In the genomic region with DNA sequence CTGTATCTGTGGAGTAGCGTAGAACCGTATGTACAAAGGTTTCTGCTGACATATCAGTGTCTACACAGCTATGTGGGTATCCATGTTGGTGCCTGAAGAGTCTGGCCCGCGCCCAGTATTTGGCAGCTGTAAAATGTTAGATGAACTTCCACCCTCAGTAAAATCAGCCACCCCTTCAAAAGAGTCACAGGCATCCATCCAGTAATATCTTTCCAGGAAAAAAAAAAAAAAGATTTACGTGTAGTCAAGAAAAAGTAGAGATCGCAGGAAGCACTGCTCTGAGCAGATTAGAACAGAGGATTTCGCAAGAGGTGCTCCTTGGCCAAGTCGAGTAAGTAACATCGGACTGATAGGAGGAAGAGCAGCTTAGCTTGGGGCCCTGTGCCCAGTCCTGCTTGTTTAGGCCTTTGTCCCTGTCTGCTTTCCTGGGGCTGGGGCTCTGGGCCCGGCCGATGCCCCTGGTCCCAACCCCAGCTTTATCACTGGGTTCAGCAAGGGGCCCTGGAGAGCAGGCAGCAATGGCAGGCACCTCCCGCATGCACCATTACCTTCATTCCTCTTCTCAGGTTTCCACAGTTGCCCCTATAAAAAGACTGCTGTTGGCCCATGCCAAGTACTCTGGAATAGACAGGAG, we compare ENCODE assay signal across 13 cellular contexts. TPM values are rescaled to one million over a fixed set of nuclear protein-coding genes. Genes with fewer than 3 reads are reported as not detected.
A peak's percentile ranks its signal among the peaks of the same experiment; 100 is the strongest.
DNase-seq lines count a peak whose midpoint lies in the region; ATAC-seq and TF ChIP-seq lines count a peak whose summit lies in the region.
"Had no signal": no experiment of that assay in that cellular context is flagged by ENCODE, and none has a peak within 500 bp of the region (broad histone marks: within the 10 kb centered on the region; RNA-seq: fewer than 3 reads in every experiment).

No MANE protein-coding gene starts in this region.

- H3K79me2 ChIP-seq in trophoblast cell (ENCODE audit: control insufficient read depth, insufficient read depth, low read length, poor library complexity), result peaks cover 1% of the 10 kb centered on the region

- H3K27me3 ChIP-seq in trophoblast cell (ENCODE audit: insufficient read depth, low read length), result no peaks in the 10 kb centered on the region
- H3K27me3 ChIP-seq: breast epithelium had no signal

- no peak overlapping the region for H3K4ac ChIP-seq in trophoblast cell (ENCODE audit: low read depth, low read length)

- H3K4me1 ChIP-seq in trophoblast cell (ENCODE audit: control insufficient read depth in 1 of 2, insufficient read depth in 2 of 2, low read length in 2 of 2), result peaks cover 11 to 15% of the 10 kb centered on the region in 2 experiments
- H3K4me1 ChIP-seq: breast epithelium had no signal

- H3K4me3 ChIP-seq in fibroblast of villous mesenchyme (ENCODE audit: low read depth, low read length), result no peak overlapping the region
- H3K4me3 ChIP-seq in trophoblast cell (ENCODE audit: low read depth, low read length), result peak overlapping the region; percentile 8
- H3K4me3 ChIP-seq: breast epithelium had no signal

- H3K23ac ChIP-seq in trophoblast cell (ENCODE audit: low read length), result no peak overlapping the region

- no peak overlapping the region for H4K91ac ChIP-seq in trophoblast cell (ENCODE audit: low read depth, low read length)

- H3K4me2 ChIP-seq in trophoblast cell (ENCODE audit: low read length), result no peak overlapping the region

- TF ChIP-seq CTCF in C4-2B (conservative IDR thresholded peaks at IDR 0.05) (no peak), fibroblast of villous mesenchyme (IDR thresholded peaks at IDR 0.05; ENCODE audit: insufficient read depth, low read depth, low read length) (no peak)

- H2AK5ac ChIP-seq in trophoblast cell (ENCODE audit: low read length), result no peak overlapping the region

- H3K9ac ChIP-seq in trophoblast cell (ENCODE audit: low read length), result no peak overlapping the region

- H4K8ac ChIP-seq in trophoblast cell (ENCODE audit: low read depth, low read length), result no peak overlapping the region

- peak overlapping the region; percentile 34 for H3K18ac ChIP-seq in trophoblast cell (ENCODE audit: low read length)

- no peak overlapping the region for H2AFZ ChIP-seq in trophoblast cell (ENCODE audit: insufficient read depth, low read length, poor library complexity)

- no peaks in the 10 kb centered on the region for H3K4me1 Mint-ChIP-seq in activated naive CD8-positive, alpha-beta T cell treated with anti-CD3 and anti-CD28 coated beads for 36 hours

- peaks cover 0 to 5% of the 10 kb centered on the region in 2 experiments for H3K36me3 ChIP-seq in trophoblast cell (ENCODE audit: control insufficient read depth in 1 of 2, insufficient read depth in 2 of 2, low read length in 2 of 2)
- H3K36me3 ChIP-seq: breast epithelium had no signal

- H3K4me3 Mint-ChIP-seq in activated naive CD8-positive, alpha-beta T cell treated with anti-CD3 and anti-CD28 coated beads for 36 hours, result no peak overlapping the region
- H3K4me3 Mint-ChIP-seq: activated CD4-positive, alpha-beta memory T cell treated with anti-CD3 and anti-CD28 coated beads for 36 hours; stimulated activated naive B cell treated with anti-CD40 and anti-IgM and Interleukin-4, amounts not matched to agents 10 μg/mL and 1 μg/mL and 100 μg/mL, for 72 hours had no signal

- no peak overlapping the region for H2BK5ac ChIP-seq in trophoblast cell (ENCODE audit: low read depth, low read length, poor library complexity)

- no peaks in the 10 kb centered on the region for H3K9me3 Mint-ChIP-seq in activated naive CD8-positive, alpha-beta T cell treated with anti-CD3 and anti-CD28 coated beads for 36 hours
- H3K9me3 Mint-ChIP-seq: activated CD4-positive, alpha-beta memory T cell treated with anti-CD3 and anti-CD28 coated beads for 36 hours had no signal

- H2BK120ac ChIP-seq in trophoblast cell (ENCODE audit: insufficient read depth, low read length, poor library complexity), result no peak overlapping the region

- peak; percentile 97 for DNase-seq in OCI-M1 (lab: John Stamatoyannopoulos, UW)
- DNase-seq in fibroblast of villous mesenchyme (ENCODE audit: low read depth), result peak; percentile 95
- peak in 1 of 2 donors; percentile 37 for DNase-seq in trophoblast cell
- DNase-seq in activated naive CD8-positive, alpha-beta T cell treated with anti-CD3 and anti-CD28 coated beads for 36 hours, result no peak
- no peak for DNase-seq in ecto neural progenitor cell (ENCODE audit: low spot score)
- DNase-seq: activated CD4-positive, alpha-beta memory T cell treated with anti-CD3 and anti-CD28 coated beads for 36 hours; NCI-H187; RPMI8226; stimulated activated naive B cell treated with anti-CD40 and anti-IgM and Interleukin-4, amounts not matched to agents 10 μg/mL and 1 μg/mL and 100 μg/mL, for 72 hours had no signal

- H3K14ac ChIP-seq in trophoblast cell (ENCODE audit: low read length), result no peak overlapping the region

- no peak overlapping the region for H2BK12ac ChIP-seq in trophoblast cell (ENCODE audit: low read length)

- H3K27ac Mint-ChIP-seq in activated naive CD8-positive, alpha-beta T cell treated with anti-CD3 and anti-CD28 coated beads for 36 hours, result no peak overlapping the region
- H3K27ac Mint-ChIP-seq: activated CD4-positive, alpha-beta memory T cell treated with anti-CD3 and anti-CD28 coated beads for 36 hours; stimulated activated naive B cell treated with anti-CD40 and anti-IgM and Interleukin-4, amounts not matched to agents 10 μg/mL and 1 μg/mL and 100 μg/mL, for 72 hours had no signal

- ATAC-seq in HG03469 (IDR thresholded peaks at IDR 0.05; ENCODE audit: unreplicated experiment) (no peak), GM19467 (IDR thresholded peaks at IDR 0.05; ENCODE audit: unreplicated experiment) (no peak)
- ATAC-seq: stimulated activated naive B cell treated with anti-CD40 and anti-IgM and Interleukin-4, amounts not matched to agents 10 μg/mL and 1 μg/mL and 100 μg/mL, for 72 hours had no signal

- H3K27ac ChIP-seq in C4-2B, result peak overlapping the region; percentile 40
- no peak overlapping the region for H3K27ac ChIP-seq in trophoblast cell (ENCODE audit: low read depth, low read length)

- no peaks in the 10 kb centered on the region for H3K36me3 Mint-ChIP-seq in activated naive CD8-positive, alpha-beta T cell treated with anti-CD3 and anti-CD28 coated beads for 36 hours
- H3K36me3 Mint-ChIP-seq: activated CD4-positive, alpha-beta memory T cell treated with anti-CD3 and anti-CD28 coated beads for 36 hours had no signal

- H3K9me3 ChIP-seq in trophoblast cell (ENCODE audit: insufficient read depth, low read depth, low read length), result no peaks in the 10 kb centered on the region
- H3K9me3 ChIP-seq: breast epithelium had no signal

- no peak overlapping the region for H4K12ac ChIP-seq in trophoblast cell (ENCODE audit: low read depth, low read length)

- peaks cover 14% of the 10 kb centered on the region for H3K27me3 Mint-ChIP-seq in activated naive CD8-positive, alpha-beta T cell treated with anti-CD3 and anti-CD28 coated beads for 36 hours

- peaks cover 2% of the 10 kb centered on the region for H3K79me1 ChIP-seq in trophoblast cell (ENCODE audit: low read length)

- no CpG with 5 or more reads among the region's 12 CpGs for WGBS in trophoblast cell (ENCODE audit: extremely low coverage, insufficient coverage, insufficient read length)

RNA-seq across cellular contexts. Expression of a gene that starts 21.2 kb away (rescaled TPM):
- 3.9 and 8.6 TPM in 2 replicates for total RNA-seq in fibroblast of villous mesenchyme
- 19.7 and 20.7 TPM in 2 replicates for polyA plus RNA-seq in trophoblast cell (2013)
- 1 to 10 TPM; 1.6 to 1.9 TPM for total RNA-seq in activated naive CD8-positive, alpha-beta T cell treated with anti-CD3 and anti-CD28 coated beads for 36 hours

Comparison
In these comparisons a context has a peak if more than half of its experiments do, and no peak if none do; other contexts are left out.
1. DNase-seq: peak in OCI-M1 (single experiment) and fibroblast of villous mesenchyme (single experiment); none in activated naive CD8-positive, alpha-beta T cell treated with anti-CD3 and anti-CD28 coated beads for 36 hours (single experiment) and ecto neural progenitor cell (single experiment).